1 cellular context compared by ENCODE assay signal in genomic region chr17:74647871-74648672, GRCh38.
A peak's percentile ranks its signal among the peaks of the same experiment; 100 is the strongest.
TF ChIP-seq lines count a peak whose summit lies in the region.

No MANE protein-coding gene starts in this region.

TF ChIP-seq in SK-N-SH, 30 proteins besides CTCF, POLR2A, EP300 and RAD21 (continued from another document):
- TF ChIP-seq CHD2 (IDR thresholded peaks at IDR 0.05; ENCODE audit: low read length, partially characterized antibody): peak; percentile 34
- no peak for TF ChIP-seq USF1 (IDR thresholded peaks at IDR 0.05; ENCODE audit: borderline replicate concordance, low read depth)
